ENCODE assay signal across 8 cellular contexts in the genomic region with DNA sequence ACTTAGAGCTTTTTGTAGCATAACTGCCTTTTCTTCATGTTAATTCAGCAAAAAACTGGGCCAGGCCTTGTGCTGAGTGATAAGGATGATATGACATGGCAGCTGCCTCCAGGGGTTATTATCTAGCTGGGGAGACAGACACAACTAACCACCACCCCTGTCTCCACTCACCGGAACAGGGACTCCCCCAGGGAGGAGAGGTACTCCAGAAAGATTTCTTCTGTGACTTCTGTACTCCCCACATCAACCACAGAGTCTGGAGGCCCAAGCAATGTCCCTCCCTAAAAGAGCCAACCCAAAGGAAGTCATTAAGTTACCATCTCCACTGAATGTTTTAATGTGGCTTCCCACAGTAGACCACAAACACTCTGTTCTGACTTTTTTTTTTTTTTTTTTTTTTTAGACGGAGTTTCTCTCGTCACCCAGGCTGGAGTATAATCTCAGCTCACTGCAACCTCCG. TPM values are rescaled to one million over a fixed set of nuclear protein-coding genes. Genes with fewer than 3 reads are reported as not detected.
A peak's percentile ranks its signal among the peaks of the same experiment; 100 is the strongest.
DNase-seq lines count a peak whose midpoint lies in the region; ATAC-seq, FAIRE-seq and TF ChIP-seq lines count a peak whose summit lies in the region.

No MANE protein-coding gene starts in this region.

- H3K27ac ChIP-seq in small intestine (ENCODE audit: low read depth in 1 of 2, low read length in 1 of 2): no peak overlapping the region

- ATAC-seq in GM18867 (IDR thresholded peaks at IDR 0.05; ENCODE audit: unreplicated experiment) (peak; percentile 62), HG03196 (IDR thresholded peaks at IDR 0.05; ENCODE audit: unreplicated experiment) (peak; percentile 82)
- ATAC-seq in activated CD8-positive, alpha-beta T cell treated with anti-CD3 and anti-CD28 coated beads, Interleukin-2, amount 10 ng/mL, durations not matched to agents 7 days and 5 days: peak; percentile 98

- TF ChIP-seq POLR2A in lower leg skin (IDR thresholded peaks at IDR 0.05): no peak

- H3K36me3 ChIP-seq in small intestine (ENCODE audit: control insufficient read depth in 2 of 2, insufficient read depth in 2 of 2, low read length in 2 of 2) (peaks cover 11 to 32% of the 10 kb centered on the region in 2 donors), MG63 (peaks cover 72% of the 10 kb centered on the region)

- no peak overlapping the region for H3K4me3 ChIP-seq in small intestine (ENCODE audit: low read depth in 1 of 2, low read length in 2 of 2)
- no peak overlapping the region for H3K4me3 ChIP-seq in MG63
- no peak overlapping the region for H3K4me3 ChIP-seq in lower leg skin (ENCODE audit: low read depth, poor library complexity, severe bottlenecking)

- peaks cover 68% of the 10 kb centered on the region for H3K36me3 Mint-ChIP-seq in activated CD8-positive, alpha-beta T cell treated with anti-CD3 and anti-CD28 coated beads, Interleukin-2, amount 10 ng/mL, durations not matched to agents 7 days and 5 days (ENCODE audit: low read depth)

- FAIRE-seq in small intestine (lab: Jason Lieb, UNC): no peak

- H3K27me3 Mint-ChIP-seq in activated CD8-positive, alpha-beta T cell treated with anti-CD3 and anti-CD28 coated beads, Interleukin-2, amount 10 ng/mL, durations not matched to agents 7 days and 5 days (ENCODE audit: low read depth): peaks cover 8% of the 10 kb centered on the region

- 57 to 91% (median 78%) methylated on average over 4 of the region's 4 CpGs for WGBS in small intestine, 3 donors
- 74% methylated on average over 4 of the region's 4 CpGs for WGBS in lower leg skin, 2 donors

- CTCF ChIA-PET in activated CD8-positive, alpha-beta T cell treated with anti-CD3 and anti-CD28 coated beads, Interleukin-2, amount 10 ng/mL, durations not matched to agents 7 days and 5 days (lab: Charles Lee): interaction anchor here (1.0 to 2.6 kb wide), 4 partner anchors 14 to 63 kb away, joined by 3 to 8 read pairs (median 4); no protein-coding TSS in a partner anchor

- DNase-seq in activated CD8-positive, alpha-beta T cell treated with anti-CD3 and anti-CD28 coated beads, Interleukin-2, amount 10 ng/mL, durations not matched to agents 7 days and 5 days: peak; percentile 79
- DNase-seq in small intestine (peak; percentile 50), MG63 (no peak), kidney tubule cell (ENCODE audit: low spot score) (no peak), NCI-H524 treated with DMSO at 0.1 percent for 48 hours (lab: John Stamatoyannopoulos, UW) (no peak), lower leg skin (ENCODE audit: low spot score in 2 of 2) (no peak)

- H3K4me1 ChIP-seq in small intestine (ENCODE audit: control insufficient read depth in 2 of 2, insufficient read depth in 1 of 2, low read depth in 1 of 2, low read length in 1 of 2): no peaks in the 10 kb centered on the region

- POLR2A ChIA-PET in activated CD8-positive, alpha-beta T cell treated with anti-CD3 and anti-CD28 coated beads, Interleukin-2, amount 10 ng/mL, durations not matched to agents 7 days and 5 days (lab: Charles Lee): interaction anchor here (0.8 to 3.3 kb wide), 4 partner anchors 13 to 487 kb away, joined by 4 to 31 read pairs (median 11); partner anchors contain the start of genes DESI1, PMM1 and XRCC6

- TF ChIP-seq CTCF in lower leg skin (IDR thresholded peaks at IDR 0.05): no peak

- peaks cover 29% of the 10 kb centered on the region for H3K4me1 Mint-ChIP-seq in activated CD8-positive, alpha-beta T cell treated with anti-CD3 and anti-CD28 coated beads, Interleukin-2, amount 10 ng/mL, durations not matched to agents 7 days and 5 days (ENCODE audit: low read depth)

- H3K9me3 ChIP-seq in small intestine (ENCODE audit: control insufficient read depth, low read depth) (no peaks in the 10 kb centered on the region), MG63 (no peaks in the 10 kb centered on the region)

- no peaks in the 10 kb centered on the region for H3K27me3 ChIP-seq in small intestine (ENCODE audit: control insufficient read depth in 2 of 2, insufficient read depth in 2 of 2, low read length in 2 of 2)
- no peaks in the 10 kb centered on the region for H3K27me3 ChIP-seq in MG63

- H3K4me3 Mint-ChIP-seq in activated CD8-positive, alpha-beta T cell treated with anti-CD3 and anti-CD28 coated beads, Interleukin-2, amount 10 ng/mL, durations not matched to agents 7 days and 5 days: peak overlapping the region; percentile 40

- intact Hi-C loops in lower leg skin (cut with DNase I; ENCODE audit: low total_unique reads): no loop called here

- no peaks in the 10 kb centered on the region for H3K9me3 Mint-ChIP-seq in activated CD8-positive, alpha-beta T cell treated with anti-CD3 and anti-CD28 coated beads, Interleukin-2, amount 10 ng/mL, durations not matched to agents 7 days and 5 days (ENCODE audit: insufficient read depth)

- peak overlapping the region; percentile 67 for H3K27ac Mint-ChIP-seq in activated CD8-positive, alpha-beta T cell treated with anti-CD3 and anti-CD28 coated beads, Interleukin-2, amount 10 ng/mL, durations not matched to agents 7 days and 5 days

RNA-seq across cellular contexts. Expression of gene PMM1, which starts 14.3 kb away (rescaled TPM):
- 10 to 100 TPM; 37.5 to 38.2 TPM for total RNA-seq in activated CD8-positive, alpha-beta T cell treated with anti-CD3 and anti-CD28 coated beads, Interleukin-2, amount 10 ng/mL, durations not matched to agents 7 days and 5 days
- polyA plus RNA-seq in small intestine: 100 to 1,000 TPM in 2 of 3 donors, 10 to 100 TPM in 1; 45.5 to 125 (median 122) TPM
- 36.1 and 37.4 TPM in 2 replicates for total RNA-seq in MG63 (2014; rRNA removed; shearing (Covaris generic); ENCODE audit: low replicate concordance)
- 10 to 100 TPM; 44.0 to 60.4 (median 50.1) TPM for total RNA-seq in lower leg skin

RNA-seq across cellular contexts. Expression of gene DESI1, which starts 16.9 kb away (rescaled TPM):
- total RNA-seq in activated CD8-positive, alpha-beta T cell treated with anti-CD3 and anti-CD28 coated beads, Interleukin-2, amount 10 ng/mL, durations not matched to agents 7 days and 5 days: 10 to 100 TPM; 33.0 to 35.2 TPM
- 10 to 100 TPM; 16.5 to 21.5 (median 21.3) TPM for polyA plus RNA-seq in small intestine
- 14.4 and 27.6 TPM in 2 replicates for total RNA-seq in MG63 (2014; rRNA removed; shearing (Covaris generic); ENCODE audit: low replicate concordance)
- 10 to 100 TPM; 16.1 to 37.8 (median 23.0) TPM for total RNA-seq in lower leg skin

RNA-seq across cellular contexts. Expression of gene XRCC6, which starts 17.2 kb away (rescaled TPM):
- 100 to 1,000 TPM; 302 to 308 TPM for total RNA-seq in activated CD8-positive, alpha-beta T cell treated with anti-CD3 and anti-CD28 coated beads, Interleukin-2, amount 10 ng/mL, durations not matched to agents 7 days and 5 days
- 100 to 1,000 TPM; 138 to 189 (median 143) TPM for polyA plus RNA-seq in small intestine
- 560 and 634 TPM in 2 replicates for total RNA-seq in MG63 (2014; rRNA removed; shearing (Covaris generic); ENCODE audit: low replicate concordance)
- total RNA-seq in lower leg skin: 100 to 1,000 TPM; 150 to 204 (median 161) TPM

RNA-seq across cellular contexts. Expression of gene CSDC2, which starts 43.1 kb away (rescaled TPM):
- not detected for total RNA-seq in activated CD8-positive, alpha-beta T cell treated with anti-CD3 and anti-CD28 coated beads, Interleukin-2, amount 10 ng/mL, durations not matched to agents 7 days and 5 days
- 1 to 10 TPM in 2 of 3 donors, under 1 TPM in 1; 0.45 to 2.7 (median 2.1) TPM for polyA plus RNA-seq in small intestine
- total RNA-seq in MG63 (2014; rRNA removed; shearing (Covaris generic); ENCODE audit: low replicate concordance): not detected in 2 replicates
- total RNA-seq in lower leg skin: 1 to 10 TPM in 2 of 4 donors, under 1 TPM in 2; 0.63 to 3.0 (median 1.0) TPM

RNA-seq across cellular contexts. Expression of gene POLR3H, which starts 59.6 kb away (rescaled TPM):
- 10 to 100 TPM; 31.3 to 31.9 TPM for total RNA-seq in activated CD8-positive, alpha-beta T cell treated with anti-CD3 and anti-CD28 coated beads, Interleukin-2, amount 10 ng/mL, durations not matched to agents 7 days and 5 days
- 10 to 100 TPM in 1 of 3 donors, 1 to 10 TPM in 2; 2.7 to 18.2 (median 7.8) TPM for polyA plus RNA-seq in small intestine
- total RNA-seq in MG63 (2014; rRNA removed; shearing (Covaris generic); ENCODE audit: low replicate concordance): 47.2 and 53.1 TPM in 2 replicates
- total RNA-seq in lower leg skin: 10 to 100 TPM in 3 of 4 donors, 1 to 10 TPM in 1; 8.7 to 19.7 (median 16.4) TPM

Comparison
In these comparisons a context has a peak if more than half of its experiments do, and no peak if none do; other contexts are left out.
1. DNase-seq: peak in activated CD8-positive, alpha-beta T cell treated with anti-CD3 and anti-CD28 coated beads, Interleukin-2, amount 10 ng/mL, durations not matched to agents 7 days and 5 days (single experiment) and small intestine (single experiment); none in MG63 (single experiment), kidney tubule cell (single experiment), NCI-H524 treated with DMSO at 0.1 percent for 48 hours (single experiment) and lower leg skin (0 of 2).
2. Peak in every context shown above with its lines, with median percentiles within 50 percentile points of each other: ATAC-seq.